Comparison of ENCODE assay signal across 35 cellular contexts in the genomic region with DNA sequence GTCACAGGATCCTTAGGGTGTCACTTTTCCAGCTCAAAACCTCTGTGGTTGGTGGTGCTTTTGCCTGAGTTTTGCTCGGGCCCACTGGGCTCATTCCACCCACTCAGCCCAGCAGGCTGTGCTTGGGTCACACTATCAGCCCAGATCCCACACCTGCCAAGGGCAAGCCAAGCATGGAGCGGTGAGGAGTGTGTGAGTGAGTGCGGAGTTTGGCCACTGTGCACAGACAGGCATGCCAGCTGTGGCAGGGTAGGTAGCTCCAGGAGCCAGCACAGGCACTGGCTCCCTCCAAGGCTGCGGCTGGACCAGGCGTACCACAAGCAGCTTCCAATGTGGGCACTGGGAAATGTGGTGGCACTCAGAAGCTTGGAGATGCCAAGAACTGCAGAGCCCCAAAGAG. TPM values are rescaled to one million over a fixed set of nuclear protein-coding genes. Genes with fewer than 3 reads are reported as not detected.
"Had no signal": no experiment of that assay in that cellular context is flagged by ENCODE, and none has a peak within 500 bp of the region (broad histone marks: within the 10 kb centered on the region; RNA-seq: fewer than 3 reads in every experiment).

No MANE protein-coding gene starts in this region.

- H3K79me2 ChIP-seq: parathyroid adenoma had no signal

- H2AFZ ChIP-seq: parathyroid adenoma had no signal

- H3K4me3 ChIP-seq: psoas muscle, skin epidermis, smooth muscle cell, spleen, suprapubic skin, testis, tibial artery, transverse colon, upper lobe of right lung, uterus had no signal

- H3K9ac ChIP-seq: parathyroid adenoma had no signal

- ATAC-seq: naive thymus-derived CD8-positive, alpha-beta T cell; psoas muscle; right cardiac atrium; sciatic nerve; stimulated activated memory B cell treated with anti-CD40 and anti-IgM and Interleukin-4, amounts not matched to agents 10 μg/mL and 1 μg/mL and 100 μg/mL, for 72 hours; stimulated activated naive CD8-positive, alpha-beta T cell treated with anti-CD3 and anti-CD28 coated beads, Interleukin-15, amount 100 ng/mL, for 72 hours; stimulated activated naive CD8-positive, alpha-beta T cell treated with anti-CD3 and anti-CD28 coated beads, Interleukin-15, Interleukin-2, amounts not matched to agents 100 U/mL and 50 U/mL, for 24 hours; upper lobe of right lung had no signal

- H3K4me1 ChIP-seq: parathyroid adenoma, psoas muscle, spleen, testis, tibial artery, transverse colon, upper lobe of right lung, uterus had no signal

- H3K9me3 ChIP-seq: psoas muscle, testis, upper lobe of right lung had no signal

- H3K27ac ChIP-seq: neutrophil, parathyroid adenoma, psoas muscle, skin epidermis, spleen, suprapubic skin, testis, tibial artery, transverse colon, upper lobe of right lung, uterus had no signal

- H3K27me3 ChIP-seq: spleen, suprapubic skin, testis, tibial artery, transverse colon, upper lobe of right lung, uterus had no signal

- H3K4me2 ChIP-seq: smooth muscle cell had no signal

- DNase-seq: naive B cell; naive thymus-derived CD8-positive, alpha-beta T cell; nephron progenitor cell; nucleus accumbens; posterior cingulate gyrus; psoas muscle; right cardiac atrium; spleen; stimulated activated CD4-positive, alpha-beta T cell treated with anti-CD3 and anti-CD28 coated beads, Interleukin-12 subunit alpha, Interleukin-12 subunit beta, amount 100 ng/mL, for 4 hours; stimulated activated CD4-positive, alpha-beta T cell treated with anti-CD3 and anti-CD28 coated beads, Interleukin-1b, Interleukin-23, amount 100 ng/mL, for 48 hours; stimulated activated CD4-positive, alpha-beta T cell treated with anti-CD3 and anti-CD28 coated beads, Interleukin-4, amount 100 ng/mL, for 1 hour; stimulated activated CD4-positive, alpha-beta T cell treated with anti-CD3 and anti-CD28 coated beads, Interleukin-4, amount 100 ng/mL, for 4 hours; stimulated activated CD8-positive, alpha-beta memory T cell treated with anti-CD3 and anti-CD28 coated beads, Interleukin-4, amount 100 ng/mL, for 48 hours; stimulated activated naive CD4-positive, alpha-beta T cell; stimulated activated naive CD8-positive, alpha-beta T cell treated with anti-CD3 and anti-CD28 coated beads, Interleukin-15, amount 100 ng/mL, for 72 hours; stimulated activated naive CD8-positive, alpha-beta T cell treated with anti-CD3 and anti-CD28 coated beads, Interleukin-15, Interleukin-2, amounts not matched to agents 100 U/mL and 50 U/mL, for 24 hours; substantia nigra; testis; tibial artery; transverse colon; upper lobe of right lung; uterus had no signal

- H3K36me3 ChIP-seq: neutrophil, spleen, suprapubic skin, tibial artery, transverse colon, upper lobe of right lung, uterus had no signal

RNA-seq across cellular contexts. Expression of gene TECTB, which starts 43.9 kb away (rescaled TPM):
- total RNA-seq: naive thymus-derived CD8-positive, alpha-beta T cell; neural crest cell; omental fat pad; osteocyte; progenitor cell of endocrine pancreas; psoas muscle; renal cortical epithelial cell; right cardiac atrium; sciatic nerve; smooth muscle cell; spleen; suprapubic skin; transverse colon; upper lobe of right lung; urinary bladder; uterus had no signal
- polyA plus RNA-seq: naive thymus-derived CD8-positive, alpha-beta T cell; psoas muscle; right cardiac atrium; smooth muscle cell; spleen; urinary bladder had no signal
